ENCODE assay signal across 9 cellular contexts in genomic region chr1:19260211-19261138, GRCh38. TPM values are rescaled to one million over a fixed set of nuclear protein-coding genes. Genes with fewer than 3 reads are reported as not detected.
DNase-seq lines count a peak whose midpoint lies in the region; ATAC-seq, FAIRE-seq and TF ChIP-seq lines count a peak whose summit lies in the region.
"Had no signal": no experiment of that assay in that cellular context is flagged by ENCODE, and none has a peak within 500 bp of the region (broad histone marks: within the 10 kb centered on the region; RNA-seq: fewer than 3 reads in every experiment).

No MANE protein-coding gene starts in this region.

- no peaks in the 10 kb centered on the region for H3K4me1 ChIP-seq in upper lobe of right lung

- FAIRE-seq in RCC 7860 (lab: Jason Lieb, UNC) = peak; percentile 93

- DNase-seq in activated naive CD4-positive, alpha-beta T cell treated with anti-CD3 and anti-CD28 coated beads, Interleukin-2, amount 50 U/mL, for 72 hours (ENCODE audit: low spot score in 2 of 2) = no peak
- no peak for DNase-seq in activated naive CD4-positive, alpha-beta T cell treated with Interleukin-2 at 50 U/mL for 16 hours
- peak; percentile 96 for DNase-seq in RCC 7860 (ENCODE audit: low spot score)
- DNase-seq in fibroblast of peridontal ligament (ENCODE audit: extremely low read depth) = peak; percentile 95
- DNase-seq in upper lobe of right lung = peak; percentile 69
- DNase-seq in NCI-H1694 (lab: John Stamatoyannopoulos, UW) = no peak
- DNase-seq: Calu3 had no signal

- H3K36me3 ChIP-seq in upper lobe of right lung = peaks cover 55% of the 10 kb centered on the region

- peak overlapping the region; percentile 30 to 80 for H3K27ac Mint-ChIP-seq in activated naive CD4-positive, alpha-beta T cell treated with anti-CD3 and anti-CD28 coated beads, Interleukin-2, amount 50 U/mL, for 72 hours

- H3K4me3 ChIP-seq in upper lobe of right lung = no peak overlapping the region

- intact Hi-C loops in upper lobe of right lung (cut with DNase I) = no loop called here

- no peak overlapping the region for H3K27ac ChIP-seq in upper lobe of right lung

- no peaks in the 10 kb centered on the region for H3K9me3 ChIP-seq in upper lobe of right lung

- TF ChIP-seq CTCF in upper lobe of right lung (IDR thresholded peaks at IDR 0.05) = no peak

- no peaks in the 10 kb centered on the region for H3K27me3 ChIP-seq in upper lobe of right lung

- no peaks in the 10 kb centered on the region for H3K9me3 Mint-ChIP-seq in activated naive CD4-positive, alpha-beta T cell treated with anti-CD3 and anti-CD28 coated beads, Interleukin-2, amount 50 U/mL, for 72 hours

- ATAC-seq in activated naive CD4-positive, alpha-beta T cell treated with anti-CD3 and anti-CD28 coated beads, Interleukin-2, amount 50 U/mL, for 72 hours = no peak
- ATAC-seq in upper lobe of right lung (peak; percentile 67), GM21360 (IDR thresholded peaks at IDR 0.05; ENCODE audit: unreplicated experiment) (no peak), GM21515 (IDR thresholded peaks at IDR 0.05; ENCODE audit: unreplicated experiment) (no peak)

- peaks cover 4 to 12% of the 10 kb centered on the region in 2 donors for H3K36me3 Mint-ChIP-seq in activated naive CD4-positive, alpha-beta T cell treated with anti-CD3 and anti-CD28 coated beads, Interleukin-2, amount 50 U/mL, for 72 hours

RNA-seq across cellular contexts. Expression of gene MRTO4, which starts 8.9 kb away (rescaled TPM):
- total RNA-seq in activated naive CD4-positive, alpha-beta T cell treated with anti-CD3 and anti-CD28 coated beads, Interleukin-2, amount 50 U/mL, for 72 hours = 10 to 100 TPM; 60.4 to 83.6 TPM
- 27.3 TPM for total RNA-seq in upper lobe of right lung

RNA-seq across cellular contexts. Expression of gene EMC1, which starts 9.2 kb away (rescaled TPM):
- 10 to 100 TPM; 42.2 to 44.4 TPM for total RNA-seq in activated naive CD4-positive, alpha-beta T cell treated with anti-CD3 and anti-CD28 coated beads, Interleukin-2, amount 50 U/mL, for 72 hours
- 38.7 TPM for total RNA-seq in upper lobe of right lung

RNA-seq across cellular contexts. Expression of gene AKR7A3, which starts 28.1 kb away (rescaled TPM):
- total RNA-seq in activated naive CD4-positive, alpha-beta T cell treated with anti-CD3 and anti-CD28 coated beads, Interleukin-2, amount 50 U/mL, for 72 hours = under 1 TPM; 0.68 to 0.93 TPM
- 0.43 TPM for total RNA-seq in upper lobe of right lung

RNA-seq across cellular contexts. Expression of gene UBR4, which starts 50.4 kb away (rescaled TPM):
- total RNA-seq in activated naive CD4-positive, alpha-beta T cell treated with anti-CD3 and anti-CD28 coated beads, Interleukin-2, amount 50 U/mL, for 72 hours = 100 to 1,000 TPM; 156 to 199 TPM
- 110 TPM for total RNA-seq in upper lobe of right lung

RNA-seq across cellular contexts. Expression of gene AKR7A2, which starts 51.5 kb away (rescaled TPM):
- 10 to 100 TPM; 42.9 to 50.2 TPM for total RNA-seq in activated naive CD4-positive, alpha-beta T cell treated with anti-CD3 and anti-CD28 coated beads, Interleukin-2, amount 50 U/mL, for 72 hours
- 39.1 TPM for total RNA-seq in upper lobe of right lung

Comparison
In these comparisons a context has a peak if more than half of its experiments do, and no peak if none do; other contexts are left out.
1. DNase-seq: peak in RCC 7860 (single experiment), fibroblast of peridontal ligament (single experiment) and upper lobe of right lung (single experiment); none in activated naive CD4-positive, alpha-beta T cell treated with anti-CD3 and anti-CD28 coated beads, Interleukin-2, amount 50 U/mL, for 72 hours (0 of 2), activated naive CD4-positive, alpha-beta T cell treated with Interleukin-2 at 50 U/mL for 16 hours (single experiment) and NCI-H1694 (single experiment).